Comparison of ENCODE assay signal across 14 cellular contexts in genomic region chr13:52348983-52349780, GRCh38. TPM values are rescaled to one million over a fixed set of nuclear protein-coding genes. Genes with fewer than 3 reads are reported as not detected.
DNase-seq lines count a peak whose midpoint lies in the region; ATAC-seq and TF ChIP-seq lines count a peak whose summit lies in the region.
"Had no signal": no experiment of that assay in that cellular context is flagged by ENCODE, and none has a peak within 500 bp of the region (broad histone marks: within the 10 kb centered on the region; RNA-seq: fewer than 3 reads in every experiment).

No MANE protein-coding gene starts in this region.

- TF ChIP-seq POLR2A in esophagus squamous epithelium (IDR thresholded peaks at IDR 0.05): no peak

- ATAC-seq in activated CD8-positive, alpha-beta T cell treated with anti-CD3 and anti-CD28 coated beads for 36 hours: peak; percentile 93
- ATAC-seq in activated CD8-positive, alpha-beta T cell treated with anti-CD3 and anti-CD28 coated beads, Interleukin-2, amount 10 ng/mL, durations not matched to agents 7 days and 5 days: no peak
- no peak for ATAC-seq in GM19328 (IDR thresholded peaks at IDR 0.05; ENCODE audit: unreplicated experiment)

- POLR2A ChIA-PET in activated CD8-positive, alpha-beta T cell treated with anti-CD3 and anti-CD28 coated beads for 36 hours (lab: Charles Lee): interaction anchor here (3.0 kb wide), 1 partner anchor 101 kb away, joined by 10 read pairs; the partner anchor contains the start of gene VPS36
- POLR2A ChIA-PET in activated CD8-positive, alpha-beta T cell treated with anti-CD3 and anti-CD28 coated beads, Interleukin-2, amount 10 ng/mL, durations not matched to agents 7 days and 5 days (lab: Charles Lee): no interaction called here

- no peak overlapping the region for H3K27ac Mint-ChIP-seq in activated CD8-positive, alpha-beta T cell treated with anti-CD3 and anti-CD28 coated beads for 36 hours
- H3K27ac Mint-ChIP-seq in activated CD8-positive, alpha-beta T cell treated with anti-CD3 and anti-CD28 coated beads, Interleukin-2, amount 10 ng/mL, durations not matched to agents 7 days and 5 days: no peak overlapping the region
- H3K27ac Mint-ChIP-seq: CD4-positive, alpha-beta T cell had no signal

- TF ChIP-seq RAD21 in Ishikawa (IDR thresholded peaks at IDR 0.05; ENCODE audit: low read depth): no peak

- CTCF ChIA-PET in activated CD8-positive, alpha-beta T cell treated with anti-CD3 and anti-CD28 coated beads for 36 hours (lab: Charles Lee): interaction anchor here (1.8 to 5.3 kb wide), 2 partner anchors 10 to 101 kb away, joined by 7 to 32 read pairs; partner anchors contain the start of gene VPS36
- CTCF ChIA-PET in activated CD8-positive, alpha-beta T cell treated with anti-CD3 and anti-CD28 coated beads, Interleukin-2, amount 10 ng/mL, durations not matched to agents 7 days and 5 days (lab: Charles Lee): interaction anchor here (2.5 kb wide), 1 partner anchor 101 kb away, joined by 13 read pairs; the partner anchor contains the start of gene VPS36

- no peak overlapping the region for H3K27ac ChIP-seq in esophagus squamous epithelium
- H3K27ac ChIP-seq: esophagus muscularis mucosa, HL-60 had no signal

- intact Hi-C loops in activated CD8-positive, alpha-beta T cell treated with anti-CD3 and anti-CD28 coated beads for 36 hours (cut with micrococcal nuclease): loop anchor here (5.0 kb wide), 1 partner anchor 103 kb away; the partner anchor contains the start of gene VPS36
- intact Hi-C loops in esophagus squamous epithelium (cut with DNase I): no loop called here

- H3K27me3 Mint-ChIP-seq in activated CD8-positive, alpha-beta T cell treated with anti-CD3 and anti-CD28 coated beads for 36 hours: peaks cover 7% of the 10 kb centered on the region
- peaks cover 10% of the 10 kb centered on the region for H3K27me3 Mint-ChIP-seq in activated CD8-positive, alpha-beta T cell treated with anti-CD3 and anti-CD28 coated beads, Interleukin-2, amount 10 ng/mL, durations not matched to agents 7 days and 5 days (ENCODE audit: low read depth)

- no peaks in the 10 kb centered on the region for H3K27me3 ChIP-seq in esophagus squamous epithelium
- H3K27me3 ChIP-seq: esophagus muscularis mucosa had no signal

- H3K9me3 ChIP-seq in esophagus squamous epithelium: no peaks in the 10 kb centered on the region
- H3K9me3 ChIP-seq: esophagus muscularis mucosa had no signal

- H3K9me3 Mint-ChIP-seq in activated CD8-positive, alpha-beta T cell treated with anti-CD3 and anti-CD28 coated beads for 36 hours: no peaks in the 10 kb centered on the region
- H3K9me3 Mint-ChIP-seq in activated CD8-positive, alpha-beta T cell treated with anti-CD3 and anti-CD28 coated beads, Interleukin-2, amount 10 ng/mL, durations not matched to agents 7 days and 5 days (ENCODE audit: insufficient read depth): no peaks in the 10 kb centered on the region
- H3K9me3 Mint-ChIP-seq: CD4-positive, alpha-beta T cell had no signal

- TF ChIP-seq CTCF in activated CD8-positive, alpha-beta T cell treated with anti-CD3 and anti-CD28 coated beads for 36 hours (IDR thresholded peaks at IDR 0.05): no peak
- TF ChIP-seq CTCF in epithelial cell of proximal tubule (conservative IDR thresholded peaks at IDR 0.05; ENCODE audit: low read depth, low read length): no peak
- TF ChIP-seq CTCF in esophagus squamous epithelium (IDR thresholded peaks at IDR 0.05): no peak

- 40 to 46% methylated on average over 6 of the region's 6 CpGs for WGBS in esophagus squamous epithelium, 2 donors

- peaks cover 0 to 11% (median 0%) of the 10 kb centered on the region in 3 donors for H3K4me1 ChIP-seq in esophagus squamous epithelium

- no peaks in the 10 kb centered on the region for H3K36me3 Mint-ChIP-seq in activated CD8-positive, alpha-beta T cell treated with anti-CD3 and anti-CD28 coated beads for 36 hours (ENCODE audit: low read depth)
- H3K36me3 Mint-ChIP-seq in activated CD8-positive, alpha-beta T cell treated with anti-CD3 and anti-CD28 coated beads, Interleukin-2, amount 10 ng/mL, durations not matched to agents 7 days and 5 days (ENCODE audit: low read depth): no peaks in the 10 kb centered on the region

- H3K4me1 Mint-ChIP-seq in activated CD8-positive, alpha-beta T cell treated with anti-CD3 and anti-CD28 coated beads for 36 hours (ENCODE audit: low read depth): peaks cover 3% of the 10 kb centered on the region
- H3K4me1 Mint-ChIP-seq in activated CD8-positive, alpha-beta T cell treated with anti-CD3 and anti-CD28 coated beads, Interleukin-2, amount 10 ng/mL, durations not matched to agents 7 days and 5 days (ENCODE audit: low read depth): no peaks in the 10 kb centered on the region

- no peak overlapping the region for H3K4me3 ChIP-seq in epithelial cell of proximal tubule (ENCODE audit: low read depth, low read length)
- H3K4me3 ChIP-seq in esophagus squamous epithelium: no peak overlapping the region
- H3K4me3 ChIP-seq: esophagus muscularis mucosa had no signal

- H3K36me3 ChIP-seq in esophagus squamous epithelium: no peaks in the 10 kb centered on the region
- H3K36me3 ChIP-seq: esophagus muscularis mucosa had no signal

- peak; percentile 48 for DNase-seq in activated CD8-positive, alpha-beta T cell treated with anti-CD3 and anti-CD28 coated beads for 36 hours
- no peak for DNase-seq in activated CD8-positive, alpha-beta T cell treated with anti-CD3 and anti-CD28 coated beads, Interleukin-2, amount 10 ng/mL, durations not matched to agents 7 days and 5 days
- DNase-seq in epithelial cell of proximal tubule (ENCODE audit: low read depth) (peak; percentile 94), NOMO-1 treated with dmso at 0.1 percent for 144 hours (lab: John Stamatoyannopoulos, UW; ENCODE audit: unreplicated experiment) (no peak), esophagus squamous epithelium (lab: John Stamatoyannopoulos, UW) (no peak)
- DNase-seq in stimulated activated CD4-positive, alpha-beta T cell treated with anti-CD3 and anti-CD28 coated beads, TNF-alpha, amount 100 ng/mL, for 24 hours (ENCODE audit: low read depth in 3 of 3): peak in 2 of 3 experiments; percentile 0 to 5
- DNase-seq: activated CD8-positive, alpha-beta memory T cell treated with anti-CD3 and anti-CD28 coated beads, Interleukin-2, amount 50 U/mL, for 4 hours; CD4-positive, alpha-beta T cell; substantia nigra had no signal

- no peak overlapping the region for H3K4me3 Mint-ChIP-seq in activated CD8-positive, alpha-beta T cell treated with anti-CD3 and anti-CD28 coated beads for 36 hours
- H3K4me3 Mint-ChIP-seq in activated CD8-positive, alpha-beta T cell treated with anti-CD3 and anti-CD28 coated beads, Interleukin-2, amount 10 ng/mL, durations not matched to agents 7 days and 5 days: no peak overlapping the region
- H3K4me3 Mint-ChIP-seq: CD4-positive, alpha-beta T cell; neural crest cell had no signal

- TF ChIP-seq EP300 in Ishikawa (IDR thresholded peaks at IDR 0.05; ENCODE audit: borderline replicate concordance): no peak

TF ChIP-seq in Ishikawa, 13 proteins besides CTCF, POLR2A, EP300 and RAD21:
- TF ChIP-seq YY1 (IDR thresholded peaks at IDR 0.05; ENCODE audit: low read depth) (no peak), USF1 (IDR thresholded peaks at IDR 0.05) (peak; percentile 83), TCF12 (IDR thresholded peaks at IDR 0.05; ENCODE audit: low read depth) (no peak), MAX (IDR thresholded peaks at IDR 0.05) (peak; percentile 87)
TF ChIP-seq in Ishikawa: peak in this region for 2.

RNA-seq across cellular contexts. Expression of gene THSD1, which starts 56.8 kb away (rescaled TPM):
- under 1 TPM; 0.18 to 0.31 TPM for total RNA-seq in activated CD8-positive, alpha-beta T cell treated with anti-CD3 and anti-CD28 coated beads for 36 hours
- total RNA-seq in activated CD8-positive, alpha-beta T cell treated with anti-CD3 and anti-CD28 coated beads, Interleukin-2, amount 10 ng/mL, durations not matched to agents 7 days and 5 days: under 1 TPM; 0.08 to 0.16 TPM
- total RNA-seq in epithelial cell of proximal tubule (10.2 and 19.2 TPM in 2 replicates), esophagus squamous epithelium (1 to 10 TPM in 3 of 4 donors, under 1 TPM in 1; 0.64 to 7.3 (median 4.8) TPM)

Comparison
In these comparisons a context has a peak if more than half of its experiments do, and no peak if none do; other contexts are left out.
1. DNase-seq: peak in activated CD8-positive, alpha-beta T cell treated with anti-CD3 and anti-CD28 coated beads for 36 hours (single experiment), epithelial cell of proximal tubule (single experiment) and stimulated activated CD4-positive, alpha-beta T cell treated with anti-CD3 and anti-CD28 coated beads, TNF-alpha, amount 100 ng/mL, for 24 hours (2 of 3); none in activated CD8-positive, alpha-beta T cell treated with anti-CD3 and anti-CD28 coated beads, Interleukin-2, amount 10 ng/mL, durations not matched to agents 7 days and 5 days (single experiment), NOMO-1 treated with dmso at 0.1 percent for 144 hours (single experiment) and esophagus squamous epithelium (single experiment).